In the genomic region with DNA sequence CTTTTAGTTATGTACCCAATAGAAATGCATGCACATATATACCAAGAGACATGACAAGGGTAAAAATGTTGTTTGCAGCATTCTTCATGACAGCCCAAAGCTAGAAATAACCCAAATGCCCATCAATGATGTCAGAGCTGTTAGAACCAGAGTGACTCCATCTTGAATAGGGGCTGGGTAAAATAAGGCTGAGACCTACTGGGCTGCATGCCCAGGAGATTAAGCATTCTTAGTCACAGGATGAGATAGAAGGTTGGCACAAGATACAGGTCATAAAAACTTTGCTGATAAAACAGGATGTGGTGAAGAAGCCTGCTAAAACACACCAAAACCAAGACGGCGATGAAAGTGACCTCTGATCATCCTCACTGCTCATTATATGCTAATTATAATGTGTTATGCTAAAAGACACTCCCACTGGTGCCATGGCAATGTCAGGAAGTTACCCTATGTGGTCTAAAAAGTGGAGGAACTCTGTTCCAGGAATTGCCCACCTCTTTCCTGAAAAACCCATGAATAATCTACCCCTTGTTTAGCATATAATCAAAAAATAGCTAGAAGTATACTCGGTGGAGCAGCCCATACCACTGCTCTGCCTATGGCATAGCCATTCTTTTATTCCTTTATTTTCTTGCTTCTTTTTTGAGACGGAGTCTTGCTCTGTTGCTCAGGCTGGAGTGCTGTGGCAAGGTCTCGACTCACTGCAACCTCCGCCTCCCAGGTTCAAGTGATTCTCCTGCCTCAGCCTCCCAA, we compare ENCODE assay signal across 8 cellular contexts. TPM values are rescaled to one million over a fixed set of nuclear protein-coding genes. Genes with fewer than 3 reads are reported as not detected.
DNase-seq lines count a peak whose midpoint lies in the region; TF ChIP-seq lines count a peak whose summit lies in the region.

No MANE protein-coding gene starts in this region.

- TF ChIP-seq POLR2A in NB4 (IDR thresholded peaks at IDR 0.05; ENCODE audit: extremely low read depth, insufficient read length), result no peak

- no peak overlapping the region for H3K4me3 ChIP-seq in NB4 (ENCODE audit: low read depth, low read length)

- no peak for TF ChIP-seq CTCF in NB4 (IDR thresholded peaks at IDR 0.05; ENCODE audit: low read depth, low read length)

- DNase-seq in EH (ENCODE audit: low read depth), result peak; percentile 96
- DNase-seq in NB4 (ENCODE audit: low read depth), result peak; percentile 47
- peak; percentile 0 for DNase-seq in activated naive CD8-positive, alpha-beta T cell treated with anti-CD3 and anti-CD28 coated beads, Interleukin-2, amount 50 U/mL, for 16 hours (ENCODE audit: low read depth, low spot score)
- DNase-seq in occipital lobe (lab: John Stamatoyannopoulos, UW), result peak; percentile 2
- no peak for DNase-seq in GM19240 (ENCODE audit: insufficient read length, low spot score)
- no peak for DNase-seq in NCI-H524 (lab: John Stamatoyannopoulos, UW)
- no peak for DNase-seq in DMS153 treated with DMSO at 0.1 percent for 48 hours (lab: John Stamatoyannopoulos, UW; ENCODE audit: unreplicated experiment)
- DNase-seq in middle frontal gyrus (ENCODE audit: extremely low spot score, low spot score), result no peak

RNA-seq across cellular contexts. Expression of gene ZBTB11, which starts 32.9 kb away (rescaled TPM):
- total RNA-seq in occipital lobe, result 68.2 TPM

RNA-seq across cellular contexts. Expression of gene RPL24, which starts 42.5 kb away (rescaled TPM):
- total RNA-seq in occipital lobe, result 2,571 TPM

Comparison
In these comparisons a context has a peak if more than half of its experiments do, and no peak if none do; other contexts are left out.
1. DNase-seq: peak in EH (single experiment), NB4 (single experiment), activated naive CD8-positive, alpha-beta T cell treated with anti-CD3 and anti-CD28 coated beads, Interleukin-2, amount 50 U/mL, for 16 hours (single experiment) and occipital lobe (single experiment); none in GM19240 (single experiment), NCI-H524 (0 of 2), DMS153 treated with DMSO at 0.1 percent for 48 hours (single experiment) and middle frontal gyrus (single experiment).